8 cellular contexts compared by ENCODE assay signal in the genomic region with DNA sequence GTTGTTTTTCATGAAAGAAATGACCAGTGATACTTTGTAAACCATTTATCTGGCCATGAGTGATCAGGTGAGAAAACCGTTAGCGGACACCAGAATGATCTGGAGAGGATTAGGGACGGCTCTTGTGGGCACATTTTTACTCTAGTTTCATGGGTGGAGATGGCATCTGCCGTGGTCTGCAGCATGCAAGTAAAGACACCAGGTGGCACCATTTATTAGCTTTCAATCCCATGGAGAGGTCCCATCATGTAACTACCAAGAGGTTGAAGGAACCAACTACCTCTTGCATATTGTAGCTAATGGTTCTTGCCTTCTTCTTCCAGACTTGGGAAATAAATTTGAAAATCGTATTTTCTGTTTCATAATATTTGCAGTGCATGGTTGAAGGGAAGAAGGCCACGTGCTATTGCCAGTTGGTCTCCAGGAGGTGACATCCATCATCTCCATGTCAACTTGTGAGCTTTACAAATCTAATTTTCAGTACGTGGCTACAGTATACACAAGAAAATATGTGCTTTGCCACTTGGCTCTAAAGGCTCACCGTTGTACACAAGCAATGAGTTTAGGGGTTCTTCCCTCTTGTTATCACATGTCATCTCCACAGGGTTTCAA. TPM values are rescaled to one million over a fixed set of nuclear protein-coding genes. Genes with fewer than 3 reads are reported as not detected.
DNase-seq lines count a peak whose midpoint lies in the region; ATAC-seq and TF ChIP-seq lines count a peak whose summit lies in the region.

No MANE protein-coding gene starts in this region.

- H3K27ac ChIP-seq in CD4-positive, alpha-beta memory T cell (ENCODE audit: low read depth, low read length), result no peak overlapping the region
- peak overlapping the region; percentile 83 to 95 (median 88) for H3K27ac ChIP-seq in esophagus muscularis mucosa (replicated peaks in 1 of 4)
- H3K27ac ChIP-seq in testis, result peak overlapping the region; percentile 85 to 87

- H3K9ac ChIP-seq in NT2/D1 (ENCODE audit: insufficient read length, low read depth), result no peak overlapping the region

- H3K27ac Mint-ChIP-seq in CD4-positive, alpha-beta memory T cell, result peak overlapping the region; percentile 81 to 98 (median 97)
- H3K27ac Mint-ChIP-seq in natural killer cell, result peak overlapping the region; percentile 93 to 94

- H3K27me3 ChIP-seq in CD4-positive, alpha-beta memory T cell (ENCODE audit: insufficient read depth, low read length), result no peaks in the 10 kb centered on the region
- no peaks in the 10 kb centered on the region for H3K27me3 ChIP-seq in NT2/D1 (ENCODE audit: insufficient read depth, insufficient read length)
- H3K27me3 ChIP-seq in esophagus muscularis mucosa, result no peaks in the 10 kb centered on the region
- no peaks in the 10 kb centered on the region for H3K27me3 ChIP-seq in testis

- TF ChIP-seq EP300 in esophagus muscularis mucosa (IDR thresholded peaks at IDR 0.05), result no peak

- H3K4me3 Mint-ChIP-seq in CD4-positive, alpha-beta memory T cell, result peak overlapping the region in 3 of 8 donors; percentile 96 to 99 (median 96)
- H3K4me3 Mint-ChIP-seq in natural killer cell, result peak overlapping the region; percentile 97

- CTCF ChIA-PET in CD4-positive, alpha-beta memory T cell (lab: Charles Lee; ENCODE audit: partially characterized antibody), result interaction anchor here (0.7 to 12.3 kb wide), 42 partner anchors 11 to 365 kb away, joined by 3 to 327 read pairs (median 6); partner anchors contain the start of genes JMJD7, MGA and SPTBN5

- POLR2A ChIA-PET in CD4-positive, alpha-beta memory T cell (lab: Charles Lee; ENCODE audit: partially characterized antibody), result interaction anchor here (0.7 to 3.8 kb wide), 13 partner anchors 14 to 311 kb away, joined by 3 to 56 read pairs (median 15); partner anchors contain the start of genes EHD4, JMJD7 and MGA

- H3K4me1 Mint-ChIP-seq in CD4-positive, alpha-beta memory T cell, result peaks cover 35 to 51% (median 41%) of the 10 kb centered on the region in 4 donors
- H3K4me1 Mint-ChIP-seq in natural killer cell, result peaks cover 47 to 50% of the 10 kb centered on the region in 2 donors

- no peaks in the 10 kb centered on the region for H3K9me3 ChIP-seq in CD4-positive, alpha-beta memory T cell (ENCODE audit: control insufficient read depth in 1 of 2, low read length in 2 of 2)
- H3K9me3 ChIP-seq in NT2/D1 (ENCODE audit: insufficient read depth, low read length), result no peaks in the 10 kb centered on the region
- no peaks in the 10 kb centered on the region for H3K9me3 ChIP-seq in esophagus muscularis mucosa
- no peaks in the 10 kb centered on the region for H3K9me3 ChIP-seq in testis

- H3K36me3 Mint-ChIP-seq in CD4-positive, alpha-beta memory T cell, result peaks cover 0 to 17% of the 10 kb centered on the region in 2 donors
- H3K36me3 Mint-ChIP-seq in natural killer cell, result no peaks in the 10 kb centered on the region

- no peaks in the 10 kb centered on the region for H3K36me3 ChIP-seq in CD4-positive, alpha-beta memory T cell (ENCODE audit: insufficient read depth, low read length)
- H3K36me3 ChIP-seq in NT2/D1 (ENCODE audit: insufficient read depth, insufficient read length, low read length) (peaks cover 7% of the 10 kb centered on the region), esophagus muscularis mucosa (peaks cover 0 to 15% (median under 1%) of the 10 kb centered on the region in 4 donors), testis (ENCODE audit: low read depth, missing control alignments) (no peaks in the 10 kb centered on the region)

- ATAC-seq in HG03097 (IDR thresholded peaks at IDR 0.05; ENCODE audit: low FRiP score, unreplicated experiment), result peak; percentile 25
- ATAC-seq in natural killer cell, result peak in 1 of 3 donors; percentile 17
- no peak for ATAC-seq in HG03457 (IDR thresholded peaks at IDR 0.05; ENCODE audit: unreplicated experiment)

- no peak overlapping the region for H3K4me3 ChIP-seq in CD4-positive, alpha-beta memory T cell (ENCODE audit: low read length in 2 of 2)
- H3K4me3 ChIP-seq in NT2/D1 (ENCODE audit: insufficient read length, low read depth), result no peak overlapping the region
- no peak overlapping the region for H3K4me3 ChIP-seq in esophagus muscularis mucosa
- H3K4me3 ChIP-seq in testis, result no peak overlapping the region

- H3K4me1 ChIP-seq in CD4-positive, alpha-beta memory T cell (ENCODE audit: insufficient read depth, low read length), result peaks cover 47% of the 10 kb centered on the region
- no peaks in the 10 kb centered on the region for H3K4me1 ChIP-seq in NT2/D1 (ENCODE audit: insufficient read depth, insufficient read length)
- H3K4me1 ChIP-seq in esophagus muscularis mucosa, result peaks cover 34 to 49% (median 44%) of the 10 kb centered on the region in 4 donors
- H3K4me1 ChIP-seq in testis, result peaks cover 37% of the 10 kb centered on the region

- TF ChIP-seq CTCF in esophagus muscularis mucosa (IDR thresholded peaks at IDR 0.05) (peak; percentile 80 to 91 (median 84)), natural killer cell (IDR thresholded peaks at IDR 0.05) (peak; percentile 70), testis (IDR thresholded peaks at IDR 0.05) (peak; percentile 53 to 81 (median 54))

- no peaks in the 10 kb centered on the region for H3K27me3 Mint-ChIP-seq in CD4-positive, alpha-beta memory T cell
- no peaks in the 10 kb centered on the region for H3K27me3 Mint-ChIP-seq in natural killer cell (ENCODE audit: low read depth in 2 of 2)

- no peaks in the 10 kb centered on the region for H3K9me3 Mint-ChIP-seq in CD4-positive, alpha-beta memory T cell
- H3K9me3 Mint-ChIP-seq in natural killer cell, result no peaks in the 10 kb centered on the region

- 52% methylated on average over 8 of the region's 8 CpGs for WGBS in esophagus muscularis mucosa
- WGBS in testis, 2 donors, result 55 to 58% methylated on average over 8 of the region's 8 CpGs

- TF ChIP-seq POLR2A in esophagus muscularis mucosa (IDR thresholded peaks at IDR 0.05; ENCODE audit: low read depth), result no peak
- TF ChIP-seq POLR2A in testis (IDR thresholded peaks at IDR 0.05), result no peak

- intact Hi-C loops in CD4-positive, alpha-beta memory T cell (cut with micrococcal nuclease), result loop anchor here (1.0 to 2.0 kb wide), 4 partner anchors 131 to 312 kb away; no protein-coding TSS in a partner anchor
- intact Hi-C loops in esophagus muscularis mucosa (cut with DNase I) (loop anchor here (2.0 kb wide), 1 partner anchor 38 kb away; no protein-coding TSS in a partner anchor), natural killer cell (cut with micrococcal nuclease) (loop anchor here (1.0 to 5.0 kb wide), 5 partner anchors 38 to 1206 kb away; partner anchors contain the start of genes CCDC32, MGA, RPUSD2 and TYRO3), testis (cut with DNase I; ENCODE audit: low total_unique reads) (loop anchor here (5.0 kb wide), 1 partner anchor 39 kb away; no protein-coding TSS in a partner anchor)

- DNase-seq in CD4-positive, alpha-beta memory T cell, result peak; percentile 63 to 77 (median 74)
- peak; percentile 35 for DNase-seq in NT2/D1 (ENCODE audit: low read depth, low spot score)
- peak; percentile 50 for DNase-seq in activated T-cell treated with anti-CD3 and anti-CD28 coated beads, Interleukin-2, amount 50 U/mL, for 1 hour
- DNase-seq in esophagus muscularis mucosa (ENCODE audit: extremely low spot score), result peak; percentile 91
- DNase-seq in natural killer cell, result peak; percentile 31
- peak; percentile 66 for DNase-seq in testis

RNA-seq across cellular contexts. Expression of gene MAPKBP1, which starts 1.5 kb away (rescaled TPM):
- total RNA-seq in CD4-positive, alpha-beta memory T cell, result 10 to 100 TPM; 39.7 to 42.6 TPM
- polyA plus RNA-seq in CD4-positive, alpha-beta memory T cell, result 1 to 10 TPM in 1 of 2 donors, under 1 TPM in 1; 0.87 to 3.8 TPM
- total RNA-seq in esophagus muscularis mucosa, result 10 to 100 TPM; 18.2 to 54.6 (median 42.9) TPM
- 10 to 100 TPM; 44.8 to 55.4 (median 49.0) TPM for total RNA-seq in natural killer cell
- total RNA-seq in testis, result 100 to 1,000 TPM; 156 to 159 TPM
- 76.2 TPM for polyA plus RNA-seq in testis (ENCODE audit: insufficient read depth, low read depth, low replicate concordance)

RNA-seq across cellular contexts. Expression of gene JMJD7, which starts 55.1 kb away (rescaled TPM):
- total RNA-seq in CD4-positive, alpha-beta memory T cell, result 10 to 100 TPM; 75.0 to 78.5 TPM
- 10 to 100 TPM; 18.7 to 28.0 TPM for polyA plus RNA-seq in CD4-positive, alpha-beta memory T cell
- total RNA-seq in esophagus muscularis mucosa (1 to 10 TPM; 6.2 to 9.6 (median 7.5) TPM), natural killer cell (10 to 100 TPM; 20.3 to 36.4 (median 28.7) TPM), testis (10 to 100 TPM; 18.6 to 21.6 TPM)
- 10.5 TPM for polyA plus RNA-seq in testis (ENCODE audit: insufficient read depth, low read depth, low replicate concordance)

Comparison
In these comparisons a context has a peak if more than half of its experiments do, and no peak if none do; other contexts are left out.
1. DNase-seq: peak in every context shown above with its lines; median percentile 91 in esophagus muscularis mucosa; 74 in CD4-positive, alpha-beta memory T cell; 66 in testis; 50 in activated T-cell treated with anti-CD3 and anti-CD28 coated beads, Interleukin-2, amount 50 U/mL, for 1 hour; 35 in NT2/D1; 31 in natural killer cell.